15 cellular contexts compared by ENCODE assay signal in genomic region chr15:74415966-74416916, GRCh38. TPM values are rescaled to one million over a fixed set of nuclear protein-coding genes. Genes with fewer than 3 reads are reported as not detected.
DNase-seq lines count a peak whose midpoint lies in the region; ATAC-seq, FAIRE-seq and TF ChIP-seq lines count a peak whose summit lies in the region.
"Had no signal": no experiment of that assay in that cellular context is flagged by ENCODE, and none has a peak within 500 bp of the region (broad histone marks: within the 10 kb centered on the region; RNA-seq: fewer than 3 reads in every experiment).

No MANE protein-coding gene starts in this region.

- no peak overlapping the region for H2AFZ ChIP-seq in H1 (ENCODE audit: low read length)
- H2AFZ ChIP-seq: PC-9 had no signal

- no peak overlapping the region for H3K4ac ChIP-seq in H1 (replicated peaks; ENCODE audit: insufficient read length, low read depth, low read length)

- no peaks in the 10 kb centered on the region for H3K27me3 ChIP-seq in RWPE2 (ENCODE audit: insufficient read depth, poor library complexity, severe bottlenecking)
- H3K27me3 ChIP-seq in H1 (replicated peaks in 1 of 4; ENCODE audit: control insufficient read depth in 3 of 4, extremely low read depth in 1 of 4, insufficient read depth in 3 of 4, low read length in 3 of 4): no peaks in the 10 kb centered on the region

- CTCF ChIA-PET in activated CD8-positive, alpha-beta memory T cell treated with anti-CD3 and anti-CD28 coated beads, Interleukin-2, amount 10 ng/mL, durations not matched to agents 7 days and 5 days (lab: Charles Lee): interaction anchor here (1.5 kb wide), 1 partner anchor 34 kb away, joined by 5 read pairs; no protein-coding TSS in a partner anchor
- CTCF ChIA-PET in H1 (lab: Charles Lee; ENCODE audit: partially characterized antibody) (interaction anchor here (1.3 to 41.3 kb wide), 3 partner anchors 11 to 37 kb away, joined by 3 to 1311 read pairs (median 4); partner anchors contain the start of gene CYP11A1), HEK293T (lab: Yijun Ruan, JAX) (no interaction called here)

- no peak for TF ChIP-seq EP300 in H1 (IDR thresholded peaks at IDR 0.05; ENCODE audit: borderline replicate concordance in 1 of 2, low read depth in 2 of 2, low read length in 2 of 2)

- no peak for TF ChIP-seq CTCF in RWPE2 (IDR thresholded peaks at IDR 0.05; ENCODE audit: poor library complexity, severe bottlenecking)
- TF ChIP-seq CTCF in H1 (IDR thresholded peaks at IDR 0.05; ENCODE audit: control extremely low read depth in 1 of 3, insufficient read depth in 1 of 3, low read depth in 1 of 3, low read length in 3 of 3): no peak
- TF ChIP-seq CTCF in GM20000 (IDR thresholded peaks at IDR 0.05; ENCODE audit: extremely low read depth, missing control alignments): no peak

- POLR2A ChIA-PET in H1 (lab: Charles Lee; ENCODE audit: partially characterized antibody): no interaction called here
- POLR2A ChIA-PET in HEK293T (lab: Yijun Ruan, JAX): no interaction called here

- H4K91ac ChIP-seq in H1 (replicated peaks; ENCODE audit: insufficient read length, low read length): no peak overlapping the region

- H4K20me1 ChIP-seq in H1 (replicated peaks in 1 of 2; ENCODE audit: control insufficient read depth in 1 of 2, insufficient read depth in 2 of 2, low read length in 2 of 2): peaks cover 4 to 9% of the 10 kb centered on the region in 2 experiments

- H2BK20ac ChIP-seq in H1 (ENCODE audit: low read length): no peak overlapping the region

- WGBS in H1 (ENCODE audit: extremely low coverage in 1 of 2, insufficient coverage in 1 of 2, insufficient read length in 1 of 2, insufficient replicate concordance in 2 of 2, low coverage in 1 of 2, low lambda C conversion rate in 2 of 2, missing lambda C conversion rate in 1 of 2), 2 experiments: 92% methylated on average over 19 of the region's 19 CpGs; no CpG with 5 or more reads in 1 of the 2 experiments

- H3K9me3 ChIP-seq in RWPE2 (ENCODE audit: severe bottlenecking) (no peaks in the 10 kb centered on the region), H1 (ENCODE audit: insufficient read depth in 2 of 2, low read depth in 1 of 2, low read length in 1 of 2) (no peaks in the 10 kb centered on the region)

- peak overlapping the region; percentile 21 for H3K27ac Mint-ChIP-seq in activated CD8-positive, alpha-beta memory T cell treated with anti-CD3 and anti-CD28 coated beads, Interleukin-2, amount 10 ng/mL, durations not matched to agents 7 days and 5 days
- peak overlapping the region; percentile 94 for H3K27ac Mint-ChIP-seq in stimulated activated memory B cell treated with anti-CD40 and anti-IgM and Interleukin-4, amounts not matched to agents 10 μg/mL and 1 μg/mL and 100 μg/mL, for 72 hours
- H3K27ac Mint-ChIP-seq: T-helper 17 cell had no signal

- peak overlapping the region; percentile 60; the same call in 1 of the 2 replicates for H2BK5ac ChIP-seq in H1 (ENCODE audit: low read depth, low read length)

- FAIRE-seq in H1 (lab: Jason Lieb, UNC): no peak

- no peak overlapping the region for H3K4me3 Mint-ChIP-seq in activated CD8-positive, alpha-beta memory T cell treated with anti-CD3 and anti-CD28 coated beads, Interleukin-2, amount 10 ng/mL, durations not matched to agents 7 days and 5 days
- peak overlapping the region; percentile 59 for H3K4me3 Mint-ChIP-seq in stimulated activated memory B cell treated with anti-CD40 and anti-IgM and Interleukin-4, amounts not matched to agents 10 μg/mL and 1 μg/mL and 100 μg/mL, for 72 hours
- H3K4me3 Mint-ChIP-seq: T-helper 17 cell had no signal

- H3K4me1 ChIP-seq in RWPE2 (ENCODE audit: insufficient read depth, poor library complexity, severe bottlenecking): peaks cover 44% of the 10 kb centered on the region
- H3K4me1 ChIP-seq in H1 (replicated peaks in 1 of 4; ENCODE audit: control insufficient read depth in 3 of 4, insufficient read depth in 4 of 4, low read length in 3 of 4): peaks cover 0 to 7% (median 2%) of the 10 kb centered on the region in 4 experiments; a peak in 5 of 7 replicates

- peaks cover 3% of the 10 kb centered on the region; the same call in 1 of the 2 replicates for H3K23me2 ChIP-seq in H1 (ENCODE audit: low read depth, low read length)

- H3K79me2 ChIP-seq in H1 (ENCODE audit: control insufficient read depth in 1 of 2, insufficient read depth in 2 of 2, low read length in 2 of 2): 0 out of 4 replicates have a peak, but pooled peaks cover 0 to 6% of the 10 kb centered on the region in 2 experiments

- H3K4me3 ChIP-seq in RWPE2 (ENCODE audit: severe bottlenecking) (no peak overlapping the region), H1 (ENCODE audit: extremely low read depth in 1 of 4, insufficient read depth in 2 of 4, low read depth in 3 of 4, low read length in 4 of 4) (no peak overlapping the region)
- H3K4me3 ChIP-seq: PC-9 had no signal

- H3K4me2 ChIP-seq in H1 (ENCODE audit: insufficient read depth in 1 of 2, low read depth in 2 of 2, low read length in 2 of 2): no peak overlapping the region
- H3K4me2 ChIP-seq: PC-9 had no signal

- H4K5ac ChIP-seq in H1 (ENCODE audit: insufficient read length, low read depth, low read length): no peak overlapping the region

- peaks cover 49% of the 10 kb centered on the region for H3K4me1 Mint-ChIP-seq in activated CD8-positive, alpha-beta memory T cell treated with anti-CD3 and anti-CD28 coated beads, Interleukin-2, amount 10 ng/mL, durations not matched to agents 7 days and 5 days
- H3K4me1 Mint-ChIP-seq in stimulated activated memory B cell treated with anti-CD40 and anti-IgM and Interleukin-4, amounts not matched to agents 10 μg/mL and 1 μg/mL and 100 μg/mL, for 72 hours: peaks cover 98% of the 10 kb centered on the region

- H3K9ac ChIP-seq in H1 (replicated peaks in 1 of 4; ENCODE audit: extremely low read depth in 1 of 4, low read depth in 3 of 4, low read length in 3 of 4): no peak overlapping the region

- peaks cover 9% of the 10 kb centered on the region; the same call in 1 of the 2 replicates for H3K79me1 ChIP-seq in H1 (ENCODE audit: low read depth, low read length)

- H3K27ac ChIP-seq in RWPE2 (ENCODE audit: poor library complexity, severe bottlenecking) (peak overlapping the region; percentile 95), H1 (ENCODE audit: low read depth, low read length) (no peak overlapping the region)
- H3K27ac ChIP-seq: HL-60, PC-9 had no signal

- H3K56ac ChIP-seq in H1 (replicated peaks; ENCODE audit: insufficient read length, low read depth, low read length): no peak overlapping the region

- H3K36me3 ChIP-seq in RWPE2 (ENCODE audit: low read depth): peaks cover 63% of the 10 kb centered on the region
- peaks cover 0 to 7% (median under 1%) of the 10 kb centered on the region in 4 experiments; a peak in 3 of 8 replicates for H3K36me3 ChIP-seq in H1 (ENCODE audit: control insufficient read depth in 2 of 4, insufficient read depth in 4 of 4, low read length in 3 of 4)

- no peak overlapping the region for H4K8ac ChIP-seq in H1 (ENCODE audit: extremely low read depth, insufficient read depth, low read length)

- DNase-seq in activated CD8-positive, alpha-beta memory T cell treated with anti-CD3 and anti-CD28 coated beads, Interleukin-2, amount 10 ng/mL, durations not matched to agents 7 days and 5 days: no peak
- DNase-seq in activated CD8-positive, alpha-beta memory T cell treated with anti-CD3 and anti-CD28 coated beads, Interleukin-2, amount 50 U/mL, for 4 hours: no peak
- no peak for DNase-seq in RWPE2 (ENCODE audit: low spot score)
- no peak for DNase-seq in H1 (ENCODE audit: low read depth in 1 of 2, low spot score in 2 of 2)
- no peak for DNase-seq in occipital lobe (lab: John Stamatoyannopoulos, UW)
- no peak for DNase-seq in HEK293T (ENCODE audit: extremely low spot score)
- no peak for DNase-seq in GM20000 (ENCODE audit: low spot score)
- DNase-seq: ACHN; left cardiac atrium; PC-9; stimulated activated CD4-positive, alpha-beta T cell treated with anti-CD3 and anti-CD28 coated beads, Interleukin-12 subunit alpha, Interleukin-12 subunit beta, amount 100 ng/mL, for 4 hours; T-helper 17 cell had no signal

- TF ChIP-seq RAD21 in H1 (IDR thresholded peaks at IDR 0.05 in 1 of 2, conservative IDR thresholded peaks at IDR 0.05 in 1 of 2; ENCODE audit: low read depth in 2 of 2, low read length in 2 of 2): no peak

- no peak overlapping the region for H2BK120ac ChIP-seq in H1 (replicated peaks; ENCODE audit: low read depth, low read length)

- H2AK5ac ChIP-seq in H1 (ENCODE audit: low read depth, low read length): no peak overlapping the region

- peaks cover 21% of the 10 kb centered on the region for H3K36me3 Mint-ChIP-seq in activated CD8-positive, alpha-beta memory T cell treated with anti-CD3 and anti-CD28 coated beads, Interleukin-2, amount 10 ng/mL, durations not matched to agents 7 days and 5 days
- peaks cover 99% of the 10 kb centered on the region for H3K36me3 Mint-ChIP-seq in stimulated activated memory B cell treated with anti-CD40 and anti-IgM and Interleukin-4, amounts not matched to agents 10 μg/mL and 1 μg/mL and 100 μg/mL, for 72 hours

- H3K14ac ChIP-seq in H1 (ENCODE audit: insufficient read length): no peak overlapping the region

- no peaks in the 10 kb centered on the region for H3K9me3 Mint-ChIP-seq in activated CD8-positive, alpha-beta memory T cell treated with anti-CD3 and anti-CD28 coated beads, Interleukin-2, amount 10 ng/mL, durations not matched to agents 7 days and 5 days (ENCODE audit: low read depth)
- H3K9me3 Mint-ChIP-seq in stimulated activated memory B cell treated with anti-CD40 and anti-IgM and Interleukin-4, amounts not matched to agents 10 μg/mL and 1 μg/mL and 100 μg/mL, for 72 hours: no peaks in the 10 kb centered on the region

- no peak overlapping the region for H2BK15ac ChIP-seq in H1 (ENCODE audit: low read length)

- H3K27me3 Mint-ChIP-seq in activated CD8-positive, alpha-beta memory T cell treated with anti-CD3 and anti-CD28 coated beads, Interleukin-2, amount 10 ng/mL, durations not matched to agents 7 days and 5 days: no peaks in the 10 kb centered on the region
- H3K27me3 Mint-ChIP-seq in stimulated activated memory B cell treated with anti-CD40 and anti-IgM and Interleukin-4, amounts not matched to agents 10 μg/mL and 1 μg/mL and 100 μg/mL, for 72 hours: no peaks in the 10 kb centered on the region
- H3K27me3 Mint-ChIP-seq: T-helper 17 cell had no signal

- no peak overlapping the region for H3K18ac ChIP-seq in H1 (ENCODE audit: extremely low read depth, low read length)

- no peak overlapping the region for H2BK12ac ChIP-seq in H1 (ENCODE audit: low read depth, low read length)

- ATAC-seq in activated CD8-positive, alpha-beta memory T cell treated with anti-CD3 and anti-CD28 coated beads, Interleukin-2, amount 10 ng/mL, durations not matched to agents 7 days and 5 days: no peak
- ATAC-seq in RWPE2 (ENCODE audit: low read depth): no peak
- no peak for ATAC-seq in stimulated activated memory B cell treated with anti-CD40 and anti-IgM and Interleukin-4, amounts not matched to agents 10 μg/mL and 1 μg/mL and 100 μg/mL, for 72 hours
- ATAC-seq: left cardiac atrium, T-helper 17 cell had no signal

- TF ChIP-seq POLR2A in H1 (IDR thresholded peaks at IDR 0.05; ENCODE audit: control extremely low read depth in 1 of 2, low read depth in 2 of 2, low read length in 2 of 2): no peak

- H3K23ac ChIP-seq in H1 (ENCODE audit: insufficient read length): no peak overlapping the region

RNA-seq across cellular contexts. Expression of gene SEMA7A, which starts 17.5 kb away (rescaled TPM):
- total RNA-seq in activated CD8-positive, alpha-beta memory T cell treated with anti-CD3 and anti-CD28 coated beads, Interleukin-2, amount 10 ng/mL, durations not matched to agents 7 days and 5 days: 10 to 100 TPM; 26.4 to 32.9 TPM
- total RNA-seq in H1 (2021; fragmentation: NEBNext Ultra II Directional; extraction: Animal tissue kit (Norgen Biotek cat#: 25700)): 14.6 and 15.0 TPM in 2 replicates
- 10.7 and 13.4 TPM in 2 replicates for polyA plus RNA-seq in H1 (2011; rRNA removed)
- polyA plus RNA-seq in H1 (2011; cell fraction: cytosol; rRNA removed): 10.9 TPM
- 19.2 TPM for polyA plus RNA-seq in H1 (2011; cell fraction: nucleus; rRNA removed)
- polyA plus RNA-seq in H1 (2012, experiment 1 of 2): 10.5 to 14.0 TPM (median 12.0 TPM) in 4 replicates
- polyA plus RNA-seq in H1 (2012, experiment 2 of 2): 11.5 TPM
- 16.7 TPM for polyA plus RNA-seq in H1 (2013, experiment 1 of 2)
- 16.7 TPM for polyA plus RNA-seq in H1 (2013, experiment 2 of 2)
- 10.7 and 12.5 TPM in 2 replicates for polyA minus RNA-seq in H1 (2011; rRNA and poly(A)+ RNA removed)
- 4.6 TPM for polyA minus RNA-seq in H1 (2011; cell fraction: cytosol; rRNA and poly(A)+ RNA removed)
- polyA minus RNA-seq in H1 (2011; cell fraction: nucleus; rRNA and poly(A)+ RNA removed): 9.5 TPM
- 51.5 TPM for total RNA-seq in occipital lobe

RNA-seq across cellular contexts. Expression of gene UBL7, which starts 44.7 kb away (rescaled TPM):
- 10 to 100 TPM; 55.9 to 60.9 TPM for total RNA-seq in activated CD8-positive, alpha-beta memory T cell treated with anti-CD3 and anti-CD28 coated beads, Interleukin-2, amount 10 ng/mL, durations not matched to agents 7 days and 5 days
- 71.5 and 76.7 TPM in 2 replicates for total RNA-seq in H1 (2021; fragmentation: NEBNext Ultra II Directional; extraction: Animal tissue kit (Norgen Biotek cat#: 25700))
- polyA plus RNA-seq in H1 (2011; rRNA removed): 183 and 186 TPM in 2 replicates
- 101 TPM for polyA plus RNA-seq in H1 (2011; cell fraction: cytosol; rRNA removed)
- polyA plus RNA-seq in H1 (2011; cell fraction: nucleus; rRNA removed): 85.9 TPM
- polyA plus RNA-seq in H1 (2012, experiment 1 of 2): 56.4 to 78.9 TPM (median 73.2 TPM) in 4 replicates
- 143 TPM for polyA plus RNA-seq in H1 (2012, experiment 2 of 2)
- polyA plus RNA-seq in H1 (2013, experiment 1 of 2): 41.2 TPM
- 42.3 TPM for polyA plus RNA-seq in H1 (2013, experiment 2 of 2)
- 83.6 and 88.4 TPM in 2 replicates for polyA minus RNA-seq in H1 (2011; rRNA and poly(A)+ RNA removed)
- polyA minus RNA-seq in H1 (2011; cell fraction: cytosol; rRNA and poly(A)+ RNA removed): 31.5 TPM
- 27.7 TPM for polyA minus RNA-seq in H1 (2011; cell fraction: nucleus; rRNA and poly(A)+ RNA removed)
- total RNA-seq in occipital lobe: 31.2 TPM

RNA-seq across cellular contexts. Expression of gene CYP11A1, which starts 48.8 kb away (rescaled TPM):
- under 1 TPM in 1 of 2 experiments, not detected in 1; 0.55 TPM for total RNA-seq in activated CD8-positive, alpha-beta memory T cell treated with anti-CD3 and anti-CD28 coated beads, Interleukin-2, amount 10 ng/mL, durations not matched to agents 7 days and 5 days
- 1.9 and 3.3 TPM in 2 replicates for total RNA-seq in H1 (2021; fragmentation: NEBNext Ultra II Directional; extraction: Animal tissue kit (Norgen Biotek cat#: 25700))
- polyA plus RNA-seq in H1 (2011; rRNA removed): 7.2 and 7.5 TPM in 2 replicates
- polyA plus RNA-seq in H1 (2011; cell fraction: cytosol; rRNA removed): 6.9 TPM
- 7.1 TPM for polyA plus RNA-seq in H1 (2011; cell fraction: nucleus; rRNA removed)
- 3.6 to 5.9 TPM (median 4.9 TPM) in 4 replicates for polyA plus RNA-seq in H1 (2012, experiment 1 of 2)
- polyA plus RNA-seq in H1 (2012, experiment 2 of 2): 4.9 TPM
- polyA plus RNA-seq in H1 (2013, experiment 1 of 2): 2.0 TPM
- 2.0 TPM for polyA plus RNA-seq in H1 (2013, experiment 2 of 2)
- 6.3 and 7.6 TPM in 2 replicates for polyA minus RNA-seq in H1 (2011; rRNA and poly(A)+ RNA removed)
- polyA minus RNA-seq in H1 (2011; cell fraction: cytosol; rRNA and poly(A)+ RNA removed): 4.3 TPM
- 2.8 TPM for polyA minus RNA-seq in H1 (2011; cell fraction: nucleus; rRNA and poly(A)+ RNA removed)
- total RNA-seq in occipital lobe: not detected
- total RNA-seq: glomerular endothelial cell, T-helper 17 cell had no signal
